1 cellular context compared by ENCODE assay signal in genomic region chr1:175845371-175845770, GRCh38.
TF ChIP-seq lines count a peak whose summit lies in the region.

No MANE protein-coding gene starts in this region.

TF ChIP-seq in HEK293, 187 proteins besides CTCF, POLR2A, EP300 and RAD21 (continued from another document):
- TF ChIP-seq ZNF660 (tag by site-specific recombination; IDR thresholded peaks at IDR 0.05) (no peak), KLF7 (tag by site-specific recombination; IDR thresholded peaks at IDR 0.05; ENCODE audit: borderline replicate concordance) (no peak), ZNF707 (tag by site-specific recombination; IDR thresholded peaks at IDR 0.05) (no peak), ZNF654 (tag by site-specific recombination; IDR thresholded peaks at IDR 0.05; ENCODE audit: low read depth) (no peak), ZNF416 (tag by site-specific recombination; IDR thresholded peaks at IDR 0.05) (no peak), ZBTB10 (tag by site-specific recombination; IDR thresholded peaks at IDR 0.05) (no peak), PRDM6 (tag by site-specific recombination; IDR thresholded peaks at IDR 0.05) (0 out of 2 replicates have a peak, but pooled peaks have one; percentile 36), OVOL3 (tag by site-specific recombination; IDR thresholded peaks at IDR 0.05) (no peak), ZNF394 (tag by site-specific recombination; IDR thresholded peaks at IDR 0.05; ENCODE audit: borderline replicate concordance) (0 out of 2 replicates have a peak, but pooled peaks have one; percentile 17), BCL11A (tag by site-specific recombination; IDR thresholded peaks at IDR 0.05; ENCODE audit: low read depth) (peak; percentile 55; the same call in 1 of the 2 replicates), ZNF488 (tag by site-specific recombination; IDR thresholded peaks at IDR 0.05) (no peak), ZNF626 (tag by site-specific recombination; IDR thresholded peaks at IDR 0.05) (no peak), HOXC10 (CRISPR knock-in tag; IDR thresholded peaks at IDR 0.05) (no peak), ZNF623 (tag by site-specific recombination; IDR thresholded peaks at IDR 0.05) (no peak), ZSCAN18 (tag by site-specific recombination; IDR thresholded peaks at IDR 0.05) (no peak), ZNF274 (IDR thresholded peaks at IDR 0.05; ENCODE audit: low read length) (no peak), ZNF274 (tag by site-specific recombination; IDR thresholded peaks at IDR 0.05; ENCODE audit: borderline replicate concordance) (no peak), ZBTB8A (tag by site-specific recombination; IDR thresholded peaks at IDR 0.05) (no peak), ZNF311 (tag by site-specific recombination; IDR thresholded peaks at IDR 0.05; ENCODE audit: borderline replicate concordance) (no peak), GLI2 (tag by site-specific recombination; IDR thresholded peaks at IDR 0.05; ENCODE audit: borderline replicate concordance, low read depth) (no peak), ZNF324 (tag by site-specific recombination; IDR thresholded peaks at IDR 0.05) (no peak), RBAK (tag by site-specific recombination; IDR thresholded peaks at IDR 0.05) (no peak), ZNF629 (tag by site-specific recombination; IDR thresholded peaks at IDR 0.05) (peak; percentile 33; the same call in 1 of the 2 replicates), KLF1 (tag by site-specific recombination; IDR thresholded peaks at IDR 0.05) (no peak), HOXD13 (CRISPR knock-in tag; IDR thresholded peaks at IDR 0.05; ENCODE audit: borderline replicate concordance) (no peak), ZNF341 (tag by site-specific recombination; IDR thresholded peaks at IDR 0.05; ENCODE audit: low read depth) (no peak), INSM2 (tag by site-specific recombination; IDR thresholded peaks at IDR 0.05) (0 out of 2 replicates have a peak, but pooled peaks have one; percentile 44)
